ENCODE assay signal across 1 cellular context in the genomic region with DNA sequence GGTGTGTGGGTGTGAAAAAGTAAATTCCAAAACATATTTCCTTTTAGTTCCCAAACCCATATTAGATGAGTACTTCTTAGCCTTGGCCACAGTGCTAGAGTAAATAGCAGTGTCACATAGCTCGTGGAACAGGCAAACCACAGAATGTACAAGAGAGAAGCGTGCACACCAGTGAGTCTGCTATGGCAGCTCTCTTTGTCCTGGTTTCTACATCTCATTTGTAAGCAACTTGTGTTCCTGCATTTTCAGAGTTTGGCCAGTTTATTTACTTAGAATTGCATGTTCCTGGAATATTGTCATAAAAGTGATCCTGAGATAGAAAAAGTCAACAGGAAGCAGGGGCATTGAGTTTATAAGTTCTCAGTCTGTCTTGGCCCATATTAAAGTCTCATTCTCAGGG.
TF ChIP-seq lines count a peak whose summit lies in the region.

No MANE protein-coding gene starts in this region.

TF ChIP-seq in HepG2, 621 proteins besides CTCF, POLR2A, EP300 and RAD21 (continues in another document):
- TF ChIP-seq ZBTB40 (IDR thresholded peaks at IDR 0.05) (no peak), ZBTB40 (CRISPR knock-in tag; IDR thresholded peaks at IDR 0.05) (no peak), HOXA3 (CRISPR knock-in tag; IDR thresholded peaks at IDR 0.05) (no peak), NFIC (IDR thresholded peaks at IDR 0.05; ENCODE audit: low read length) (0 out of 2 replicates have a peak, but pooled peaks have one; percentile 39), TRIM24 (CRISPR knock-in tag; IDR thresholded peaks at IDR 0.05) (no peak), ZNF746 (CRISPR knock-in tag; IDR thresholded peaks at IDR 0.05) (no peak), SAP130 (CRISPR knock-in tag; IDR thresholded peaks at IDR 0.05; ENCODE audit: low read depth) (peak; percentile 47; the same call in 1 of the 2 replicates), EHMT2 (IDR thresholded peaks at IDR 0.05; ENCODE audit: borderline replicate concordance, low read depth, low read length) (no peak), ZNF484 (CRISPR knock-in tag; IDR thresholded peaks at IDR 0.05; ENCODE audit: borderline replicate concordance, low read depth) (no peak), ZNF7 (CRISPR knock-in tag; IDR thresholded peaks at IDR 0.05) (peak; percentile 49; the same call in 1 of the 2 replicates), FOXA1 (IDR thresholded peaks at IDR 0.05) (no peak), FOXA1 (CRISPR knock-in tag; IDR thresholded peaks at IDR 0.05) (peak; percentile 43), TP53 (CRISPR knock-in tag; conservative IDR thresholded peaks at IDR 0.05) (no peak), NCOA2 (CRISPR knock-in tag; IDR thresholded peaks at IDR 0.05) (peak; percentile 47; the same call in 1 of the 2 replicates), ELF3 (CRISPR knock-in tag; IDR thresholded peaks at IDR 0.05) (0 out of 2 replicates have a peak, but pooled peaks have one; percentile 8), KAT8 (CRISPR knock-in tag; IDR thresholded peaks at IDR 0.05) (0 out of 2 replicates have a peak, but pooled peaks have one; percentile 10), CEBPB (IDR thresholded peaks at IDR 0.05; ENCODE audit: borderline replicate concordance, low read depth, low read length) (no peak), RARA (CRISPR knock-in tag; IDR thresholded peaks at IDR 0.05) (peak; percentile 84), RXRB (CRISPR knock-in tag; IDR thresholded peaks at IDR 0.05; ENCODE audit: borderline replicate concordance) (0 out of 2 replicates have a peak, but pooled peaks have one; percentile 24), IKZF5 (CRISPR knock-in tag; IDR thresholded peaks at IDR 0.05) (peak; percentile 48; the same call in 1 of the 2 replicates), THYN1 (CRISPR knock-in tag; IDR thresholded peaks at IDR 0.05; ENCODE audit: borderline replicate concordance, low read depth) (no peak), FOXA3 (CRISPR knock-in tag; IDR thresholded peaks at IDR 0.05) (peak; percentile 70), ZNF574 (CRISPR knock-in tag; IDR thresholded peaks at IDR 0.05) (no peak)
- TF ChIP-seq, protein P1, sequence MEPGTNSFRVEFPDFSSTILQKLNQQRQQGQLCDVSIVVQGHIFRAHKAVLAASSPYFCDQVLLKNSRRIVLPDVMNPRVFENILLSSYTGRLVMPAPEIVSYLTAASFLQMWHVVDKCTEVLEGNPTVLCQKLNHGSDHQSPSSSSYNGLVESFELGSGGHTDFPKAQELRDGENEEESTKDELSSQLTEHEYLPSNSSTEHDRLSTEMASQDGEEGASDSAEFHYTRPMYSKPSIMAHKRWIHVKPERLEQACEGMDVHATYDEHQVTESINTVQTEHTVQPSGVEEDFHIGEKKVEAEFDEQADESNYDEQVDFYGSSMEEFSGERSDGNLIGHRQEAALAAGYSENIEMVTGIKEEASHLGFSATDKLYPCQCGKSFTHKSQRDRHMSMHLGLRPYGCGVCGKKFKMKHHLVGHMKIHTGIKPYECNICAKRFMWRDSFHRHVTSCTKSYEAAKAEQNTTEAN (CRISPR knock-in tag; conservative IDR thresholded peaks at IDR 0.05) = peak; percentile 87
- TF ChIP-seq, protein P2, sequence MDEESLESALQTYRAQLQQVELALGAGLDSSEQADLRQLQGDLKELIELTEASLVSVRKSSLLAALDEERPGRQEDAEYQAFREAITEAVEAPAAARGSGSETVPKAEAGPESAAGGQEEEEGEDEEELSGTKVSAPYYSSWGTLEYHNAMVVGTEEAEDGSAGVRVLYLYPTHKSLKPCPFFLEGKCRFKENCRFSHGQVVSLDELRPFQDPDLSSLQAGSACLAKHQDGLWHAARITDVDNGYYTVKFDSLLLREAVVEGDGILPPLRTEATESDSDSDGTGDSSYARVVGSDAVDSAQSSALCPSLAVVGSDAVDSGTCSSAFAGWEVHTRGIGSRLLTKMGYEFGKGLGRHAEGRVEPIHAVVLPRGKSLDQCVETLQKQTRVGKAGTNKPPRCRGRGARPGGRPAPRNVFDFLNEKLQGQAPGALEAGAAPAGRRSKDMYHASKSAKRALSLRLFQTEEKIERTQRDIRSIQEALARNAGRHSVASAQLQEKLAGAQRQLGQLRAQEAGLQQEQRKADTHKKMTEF (CRISPR knock-in tag; IDR thresholded peaks at IDR 0.05) = 0 out of 2 replicates have a peak, but pooled peaks have one; percentile 14
- TF ChIP-seq, protein P3, sequence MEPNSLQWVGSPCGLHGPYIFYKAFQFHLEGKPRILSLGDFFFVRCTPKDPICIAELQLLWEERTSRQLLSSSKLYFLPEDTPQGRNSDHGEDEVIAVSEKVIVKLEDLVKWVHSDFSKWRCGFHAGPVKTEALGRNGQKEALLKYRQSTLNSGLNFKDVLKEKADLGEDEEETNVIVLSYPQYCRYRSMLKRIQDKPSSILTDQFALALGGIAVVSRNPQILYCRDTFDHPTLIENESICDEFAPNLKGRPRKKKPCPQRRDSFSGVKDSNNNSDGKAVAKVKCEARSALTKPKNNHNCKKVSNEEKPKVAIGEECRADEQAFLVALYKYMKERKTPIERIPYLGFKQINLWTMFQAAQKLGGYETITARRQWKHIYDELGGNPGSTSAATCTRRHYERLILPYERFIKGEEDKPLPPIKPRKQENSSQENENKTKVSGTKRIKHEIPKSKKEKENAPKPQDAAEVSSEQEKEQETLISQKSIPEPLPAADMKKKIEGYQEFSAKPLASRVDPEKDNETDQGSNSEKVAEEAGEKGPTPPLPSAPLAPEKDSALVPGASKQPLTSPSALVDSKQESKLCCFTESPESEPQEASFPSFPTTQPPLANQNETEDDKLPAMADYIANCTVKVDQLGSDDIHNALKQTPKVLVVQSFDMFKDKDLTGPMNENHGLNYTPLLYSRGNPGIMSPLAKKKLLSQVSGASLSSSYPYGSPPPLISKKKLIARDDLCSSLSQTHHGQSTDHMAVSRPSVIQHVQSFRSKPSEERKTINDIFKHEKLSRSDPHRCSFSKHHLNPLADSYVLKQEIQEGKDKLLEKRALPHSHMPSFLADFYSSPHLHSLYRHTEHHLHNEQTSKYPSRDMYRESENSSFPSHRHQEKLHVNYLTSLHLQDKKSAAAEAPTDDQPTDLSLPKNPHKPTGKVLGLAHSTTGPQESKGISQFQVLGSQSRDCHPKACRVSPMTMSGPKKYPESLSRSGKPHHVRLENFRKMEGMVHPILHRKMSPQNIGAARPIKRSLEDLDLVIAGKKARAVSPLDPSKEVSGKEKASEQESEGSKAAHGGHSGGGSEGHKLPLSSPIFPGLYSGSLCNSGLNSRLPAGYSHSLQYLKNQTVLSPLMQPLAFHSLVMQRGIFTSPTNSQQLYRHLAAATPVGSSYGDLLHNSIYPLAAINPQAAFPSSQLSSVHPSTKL (CRISPR knock-in tag; IDR thresholded peaks at IDR 0.05) = peak; percentile 53
- TF ChIP-seq, protein P4, sequence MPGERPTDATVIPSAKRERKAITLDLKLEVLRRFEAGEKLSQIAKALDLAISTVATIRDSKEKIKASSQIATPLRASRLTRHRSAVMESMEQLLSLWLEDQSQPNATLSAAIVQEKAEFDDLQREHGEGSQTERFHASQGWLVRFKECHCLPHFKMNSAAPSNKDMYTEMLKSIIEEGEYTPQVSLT (CRISPR knock-in tag; IDR thresholded peaks at IDR 0.05; ENCODE audit: borderline replicate concordance, low read depth) = no peak
- TF ChIP-seq, protein P5, sequence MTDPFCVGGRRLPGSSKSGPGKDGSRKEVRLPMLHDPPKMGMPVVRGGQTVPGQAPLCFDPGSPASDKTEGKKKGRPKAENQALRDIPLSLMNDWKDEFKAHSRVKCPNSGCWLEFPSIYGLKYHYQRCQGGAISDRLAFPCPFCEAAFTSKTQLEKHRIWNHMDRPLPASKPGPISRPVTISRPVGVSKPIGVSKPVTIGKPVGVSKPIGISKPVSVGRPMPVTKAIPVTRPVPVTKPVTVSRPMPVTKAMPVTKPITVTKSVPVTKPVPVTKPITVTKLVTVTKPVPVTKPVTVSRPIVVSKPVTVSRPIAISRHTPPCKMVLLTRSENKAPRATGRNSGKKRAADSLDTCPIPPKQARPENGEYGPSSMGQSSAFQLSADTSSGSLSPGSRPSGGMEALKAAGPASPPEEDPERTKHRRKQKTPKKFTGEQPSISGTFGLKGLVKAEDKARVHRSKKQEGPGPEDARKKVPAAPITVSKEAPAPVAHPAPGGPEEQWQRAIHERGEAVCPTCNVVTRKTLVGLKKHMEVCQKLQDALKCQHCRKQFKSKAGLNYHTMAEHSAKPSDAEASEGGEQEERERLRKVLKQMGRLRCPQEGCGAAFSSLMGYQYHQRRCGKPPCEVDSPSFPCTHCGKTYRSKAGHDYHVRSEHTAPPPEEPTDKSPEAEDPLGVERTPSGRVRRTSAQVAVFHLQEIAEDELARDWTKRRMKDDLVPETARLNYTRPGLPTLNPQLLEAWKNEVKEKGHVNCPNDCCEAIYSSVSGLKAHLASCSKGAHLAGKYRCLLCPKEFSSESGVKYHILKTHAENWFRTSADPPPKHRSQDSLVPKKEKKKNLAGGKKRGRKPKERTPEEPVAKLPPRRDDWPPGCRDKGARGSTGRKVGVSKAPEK (CRISPR knock-in tag; IDR thresholded peaks at IDR 0.05; ENCODE audit: borderline replicate concordance) = no peak
- TF ChIP-seq, protein P6, sequence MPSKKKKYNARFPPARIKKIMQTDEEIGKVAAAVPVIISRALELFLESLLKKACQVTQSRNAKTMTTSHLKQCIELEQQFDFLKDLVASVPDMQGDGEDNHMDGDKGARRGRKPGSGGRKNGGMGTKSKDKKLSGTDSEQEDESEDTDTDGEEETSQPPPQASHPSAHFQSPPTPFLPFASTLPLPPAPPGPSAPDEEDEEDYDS (CRISPR knock-in tag; IDR thresholded peaks at IDR 0.05) = no peak
